15 cellular contexts compared by ENCODE assay signal in genomic region chr1:92881391-92881790, GRCh38. TPM values are rescaled to one million over a fixed set of nuclear protein-coding genes. Genes with fewer than 3 reads are reported as not detected.
DNase-seq lines count a peak whose midpoint lies in the region; ATAC-seq and TF ChIP-seq lines count a peak whose summit lies in the region.
"Had no signal": no experiment of that assay in that cellular context is flagged by ENCODE, and none has a peak within 500 bp of the region (broad histone marks: within the 10 kb centered on the region; RNA-seq: fewer than 3 reads in every experiment).

No MANE protein-coding gene starts in this region.

- no peak for TF ChIP-seq CTCF in natural killer cell (IDR thresholded peaks at IDR 0.05)
- no peak for TF ChIP-seq CTCF in fibroblast of mammary gland (conservative IDR thresholded peaks at IDR 0.05; ENCODE audit: control insufficient read depth, insufficient read depth, low read depth, low read length)

- peak overlapping the region; percentile 97 for H3K27ac Mint-ChIP-seq in natural killer cell
- no peak overlapping the region for H3K27ac Mint-ChIP-seq in natural killer cell treated with Interleukin-12 subunit alpha and Interleukin-12 subunit beta and Interleukin-15 and Interleukin-18, amount 100 ng/mL, for 72 hours
- H3K27ac Mint-ChIP-seq: GM23338, H9 had no signal

- H3K9me3 Mint-ChIP-seq in natural killer cell, result no peaks in the 10 kb centered on the region
- H3K9me3 Mint-ChIP-seq in natural killer cell treated with Interleukin-12 subunit alpha and Interleukin-12 subunit beta and Interleukin-15 and Interleukin-18, amount 100 ng/mL, for 72 hours, result no peaks in the 10 kb centered on the region
- H3K9me3 Mint-ChIP-seq: CD4-positive, CD25-positive, alpha-beta regulatory T cell; GM23338; H9 had no signal

- ATAC-seq in natural killer cell (no peak), HG03439 (IDR thresholded peaks at IDR 0.05; ENCODE audit: unreplicated experiment) (no peak)
- no peak for ATAC-seq in natural killer cell treated with Interleukin-12 subunit alpha and Interleukin-12 subunit beta and Interleukin-15 and Interleukin-18, amount 100 ng/mL, for 72 hours
- ATAC-seq: GM23338, HepG2 had no signal

- H3K4me1 Mint-ChIP-seq in natural killer cell, result peaks cover 46 to 55% of the 10 kb centered on the region in 2 donors
- H3K4me1 Mint-ChIP-seq in natural killer cell treated with Interleukin-12 subunit alpha and Interleukin-12 subunit beta and Interleukin-15 and Interleukin-18, amount 100 ng/mL, for 72 hours (ENCODE audit: low read depth in 2 of 2), result peaks cover 33 to 36% of the 10 kb centered on the region in 2 donors

- H3K4me3 ChIP-seq in fibroblast of mammary gland (ENCODE audit: control insufficient read depth, low read depth, low read length), result no peak overlapping the region
- H3K4me3 ChIP-seq: BLaER1 treated with 17β-estradiol and CSF1 and Interleukin-3, amounts not matched to agents 10 nM and 100 nM; GM23338 had no signal

- no peaks in the 10 kb centered on the region for H3K27me3 Mint-ChIP-seq in natural killer cell (ENCODE audit: low read depth in 2 of 2)
- no peaks in the 10 kb centered on the region for H3K27me3 Mint-ChIP-seq in natural killer cell treated with Interleukin-12 subunit alpha and Interleukin-12 subunit beta and Interleukin-15 and Interleukin-18, amount 100 ng/mL, for 72 hours
- H3K27me3 Mint-ChIP-seq: CD4-positive, CD25-positive, alpha-beta regulatory T cell had no signal

- H3K36me3 Mint-ChIP-seq in natural killer cell, result no peaks in the 10 kb centered on the region
- H3K36me3 Mint-ChIP-seq in natural killer cell treated with Interleukin-12 subunit alpha and Interleukin-12 subunit beta and Interleukin-15 and Interleukin-18, amount 100 ng/mL, for 72 hours, result no peaks in the 10 kb centered on the region

- DNase-seq in natural killer cell (no peak), fibroblast of mammary gland (ENCODE audit: low read depth) (peak; percentile 12), pons (ENCODE audit: low spot score) (peak; percentile 42), H4 (ENCODE audit: low spot score) (no peak)
- DNase-seq in natural killer cell treated with Interleukin-12 subunit alpha and Interleukin-12 subunit beta and Interleukin-15 and Interleukin-18, amount 100 ng/mL, for 72 hours (ENCODE audit: low spot score), result no peak
- no peak for DNase-seq in stimulated activated CD4-positive, alpha-beta T cell treated with anti-CD3 and anti-CD28 coated beads, Interleukin-12 subunit alpha, Interleukin-12 subunit beta, amount 100 ng/mL, for 4 hours
- DNase-seq: 8988T; CD4-positive, CD25-positive, alpha-beta regulatory T cell; DMS79 treated with DMSO at 0.1 percent for 48 hours; EL; H9 had no signal

- intact Hi-C loops in natural killer cell (cut with micrococcal nuclease), result no loop called here

- H3K4me3 Mint-ChIP-seq in natural killer cell, result peak overlapping the region; percentile 40
- H3K4me3 Mint-ChIP-seq in natural killer cell treated with Interleukin-12 subunit alpha and Interleukin-12 subunit beta and Interleukin-15 and Interleukin-18, amount 100 ng/mL, for 72 hours, result no peak overlapping the region
- H3K4me3 Mint-ChIP-seq: GM23338, H9 had no signal

RNA-seq across cellular contexts. Expression of gene RPL5, which starts 49.6 kb away (rescaled TPM):
- total RNA-seq in natural killer cell, result 100 to 1,000 TPM; 573 to 679 (median 647) TPM
- 100 to 1,000 TPM; 647 to 909 TPM for total RNA-seq in natural killer cell treated with Interleukin-12 subunit alpha and Interleukin-12 subunit beta and Interleukin-15 and Interleukin-18, amount 100 ng/mL, for 72 hours
- 1,286 and 1,398 TPM in 2 replicates for total RNA-seq in H4 (2014; rRNA removed; shearing (Covaris generic))

Comparison
In these comparisons a context has a peak if more than half of its experiments do, and no peak if none do; other contexts are left out.
1. H3K27ac Mint-ChIP-seq: peak in natural killer cell (2 of 2); none in natural killer cell treated with Interleukin-12 subunit alpha and Interleukin-12 subunit beta and Interleukin-15 and Interleukin-18, amount 100 ng/mL, for 72 hours (0 of 2).
2. DNase-seq: peak in fibroblast of mammary gland (single experiment) and pons (single experiment); none in natural killer cell (single experiment), natural killer cell treated with Interleukin-12 subunit alpha and Interleukin-12 subunit beta and Interleukin-15 and Interleukin-18, amount 100 ng/mL, for 72 hours (single experiment), H4 (single experiment) and stimulated activated CD4-positive, alpha-beta T cell treated with anti-CD3 and anti-CD28 coated beads, Interleukin-12 subunit alpha, Interleukin-12 subunit beta, amount 100 ng/mL, for 4 hours (single experiment).